12 cellular contexts compared by ENCODE assay signal in genomic region chr18:5463390-5463789, GRCh38.
DNase-seq lines count a peak whose midpoint lies in the region; ATAC-seq and TF ChIP-seq lines count a peak whose summit lies in the region.
"Had no signal": no experiment of that assay in that cellular context is flagged by ENCODE, and none has a peak within 500 bp of the region (broad histone marks: within the 10 kb centered on the region; RNA-seq: fewer than 3 reads in every experiment).

No MANE protein-coding gene starts in this region.

- in situ Hi-C loops in SK-MEL-5 (cut with HindIII; ENCODE audit: low pct_unique_long_range_greater_than_20kb, low sequenced_read_pairs) = no loop called here

- TF ChIP-seq POLR2A in sigmoid colon (IDR thresholded peaks at IDR 0.05) = no peak

- no peak overlapping the region for H3K27ac Mint-ChIP-seq in activated T-cell treated with anti-CD3 and anti-CD28 coated beads, Interleukin-2, amount 50 U/mL, for 24 hours
- H3K27ac Mint-ChIP-seq: activated B cell treated with CpG ODN at 0.5 μM for 24 hours had no signal

- TF ChIP-seq CTCF in sigmoid colon (IDR thresholded peaks at IDR 0.05) = no peak

- H3K9me3 ChIP-seq in sigmoid colon = no peaks in the 10 kb centered on the region

- peaks cover 0 to 54% (median 14%) of the 10 kb centered on the region in 4 donors for H3K4me1 ChIP-seq in sigmoid colon

- H3K36me3 ChIP-seq in sigmoid colon = no peaks in the 10 kb centered on the region

- 81% methylated on average over 5 of the region's 5 CpGs for WGBS in sigmoid colon, 2 donors

- DNase-seq in GM04503 (ENCODE audit: low read depth) = peak; percentile 86
- peak; percentile 98 for DNase-seq in SK-MEL-5 (ENCODE audit: low read depth, low spot score)
- DNase-seq in Right ventricle myocardium superior = peak; percentile 78
- DNase-seq in sigmoid colon = peak; percentile 95
- no peak for DNase-seq in activated T-cell treated with anti-CD3 and anti-CD28 coated beads, Interleukin-2, amount 50 U/mL, for 24 hours
- DNase-seq: activated B cell treated with CpG ODN at 0.5 μM for 24 hours; activated gamma-delta T cell treated with Interleukin-2 at 50 U/mL for 16 hours; Kasumi-1; stimulated activated CD4-positive, alpha-beta T cell treated with anti-CD3 and anti-CD28 coated beads, Interleukin-1b, Interleukin-23, amount 100 ng/mL, for 48 hours had no signal

- no peak for TF ChIP-seq EP300 in sigmoid colon (IDR thresholded peaks at IDR 0.05)

- H3K9me3 Mint-ChIP-seq in activated T-cell treated with anti-CD3 and anti-CD28 coated beads, Interleukin-2, amount 50 U/mL, for 24 hours = no peaks in the 10 kb centered on the region
- H3K9me3 Mint-ChIP-seq: activated B cell treated with CpG ODN at 0.5 μM for 24 hours had no signal

- peaks cover 3% of the 10 kb centered on the region for H3K4me1 Mint-ChIP-seq in activated T-cell treated with anti-CD3 and anti-CD28 coated beads, Interleukin-2, amount 50 U/mL, for 24 hours (ENCODE audit: low read depth)
- H3K4me1 Mint-ChIP-seq: activated B cell treated with CpG ODN at 0.5 μM for 24 hours had no signal

- H3K27me3 Mint-ChIP-seq in activated T-cell treated with anti-CD3 and anti-CD28 coated beads, Interleukin-2, amount 50 U/mL, for 24 hours = peaks cover 4% of the 10 kb centered on the region

- H3K27me3 ChIP-seq in sigmoid colon = no peaks in the 10 kb centered on the region

- H3K4me3 Mint-ChIP-seq in activated T-cell treated with anti-CD3 and anti-CD28 coated beads, Interleukin-2, amount 50 U/mL, for 24 hours = no peak overlapping the region
- H3K4me3 Mint-ChIP-seq: activated B cell treated with CpG ODN at 0.5 μM for 24 hours had no signal

- H3K4me3 ChIP-seq in sigmoid colon = no peak overlapping the region

- H3K36me3 Mint-ChIP-seq in activated T-cell treated with anti-CD3 and anti-CD28 coated beads, Interleukin-2, amount 50 U/mL, for 24 hours (ENCODE audit: low read depth) = no peaks in the 10 kb centered on the region

- H3K27ac ChIP-seq in sigmoid colon = peak overlapping the region in 2 of 4 donors; percentile 48 to 65

- ATAC-seq in Right ventricle myocardium superior (ENCODE audit: poor library complexity) (peak; percentile 89), GM21447 (IDR thresholded peaks at IDR 0.05; ENCODE audit: unreplicated experiment) (no peak), GM18907 (IDR thresholded peaks at IDR 0.05; ENCODE audit: unreplicated experiment) (no peak), GM21360 (IDR thresholded peaks at IDR 0.05; ENCODE audit: unreplicated experiment) (no peak)

- intact Hi-C loops in Right ventricle myocardium superior (cut with DNase I) = loop anchor here (10.0 kb wide), 1 partner anchor 81 kb away; the partner anchor contains the start of gene EPB41L3
- intact Hi-C loops in sigmoid colon (cut with DNase I) = no loop called here
